8 cellular contexts compared by ENCODE assay signal in genomic region chr6:32971581-32972352, GRCh38. TPM values are rescaled to one million over a fixed set of nuclear protein-coding genes. Genes with fewer than 3 reads are reported as not detected.
DNase-seq lines count a peak whose midpoint lies in the region; ATAC-seq and TF ChIP-seq lines count a peak whose summit lies in the region.

No MANE protein-coding gene starts in this region.

- H4K20me1 ChIP-seq in fibroblast of lung (ENCODE audit: control insufficient read depth, extremely low read depth, insufficient read depth, low read length): peaks cover 22% of the 10 kb centered on the region

- H3K27me3 Mint-ChIP-seq in activated T-helper 2 cell treated with anti-CD3 and anti-CD28 coated beads, Interferon-gamma antibody, Interleukin-2, Interleukin-4, amounts not matched to agents 10 μg/mL and 5 μg/mL and 100 μg/mL, durations not matched to agents 14 hours and 24 hours and 36 hours (ENCODE audit: low read depth): no peaks in the 10 kb centered on the region
- peaks cover 0 to 5% (median 0%) of the 10 kb centered on the region in 5 donors for H3K27me3 Mint-ChIP-seq in naive thymus-derived CD4-positive, alpha-beta T cell
- no peaks in the 10 kb centered on the region for H3K27me3 Mint-ChIP-seq in stimulated activated memory B cell treated with anti-CD40 and anti-IgM and Interleukin-4, amounts not matched to agents 10 μg/mL and 1 μg/mL and 100 μg/mL, for 72 hours

- H3K4me3 ChIP-seq in LNCaP clone FGC (ENCODE audit: low read depth, low read length) (peak overlapping the region; percentile 96), fibroblast of lung (replicated peaks in 1 of 4; ENCODE audit: control extremely low read depth in 1 of 4, insufficient read depth in 1 of 4, low read depth in 3 of 4, low read length in 4 of 4) (peak overlapping the region; percentile 61 to 100 (median 98))
- H3K4me3 ChIP-seq in naive thymus-derived CD4-positive, alpha-beta T cell (ENCODE audit: low read length): peak overlapping the region; percentile 98

- H3K4me2 ChIP-seq in fibroblast of lung (ENCODE audit: extremely low read depth, insufficient read depth, low read length): peak overlapping the region; percentile 89

- H3K27ac Mint-ChIP-seq in activated T-helper 2 cell treated with anti-CD3 and anti-CD28 coated beads, Interferon-gamma antibody, Interleukin-2, Interleukin-4, amounts not matched to agents 10 μg/mL and 5 μg/mL and 100 μg/mL, durations not matched to agents 14 hours and 24 hours and 36 hours: peak overlapping the region; percentile 98
- H3K27ac Mint-ChIP-seq in naive thymus-derived CD4-positive, alpha-beta T cell: peak overlapping the region; percentile 78 to 100 (median 99)
- peak overlapping the region; percentile 99 for H3K27ac Mint-ChIP-seq in stimulated activated memory B cell treated with anti-CD40 and anti-IgM and Interleukin-4, amounts not matched to agents 10 μg/mL and 1 μg/mL and 100 μg/mL, for 72 hours

- H3K4me3 Mint-ChIP-seq in activated T-helper 2 cell treated with anti-CD3 and anti-CD28 coated beads, Interferon-gamma antibody, Interleukin-2, Interleukin-4, amounts not matched to agents 10 μg/mL and 5 μg/mL and 100 μg/mL, durations not matched to agents 14 hours and 24 hours and 36 hours (ENCODE audit: low read depth): peak overlapping the region; percentile 94
- H3K4me3 Mint-ChIP-seq in naive thymus-derived CD4-positive, alpha-beta T cell: peak overlapping the region; percentile 89 to 100 (median 98)
- peak overlapping the region; percentile 89 for H3K4me3 Mint-ChIP-seq in stimulated activated memory B cell treated with anti-CD40 and anti-IgM and Interleukin-4, amounts not matched to agents 10 μg/mL and 1 μg/mL and 100 μg/mL, for 72 hours

- H3K9me3 ChIP-seq in fibroblast of lung (ENCODE audit: control insufficient read depth, insufficient read depth, low read depth, low read length): no peaks in the 10 kb centered on the region
- no peaks in the 10 kb centered on the region for H3K9me3 ChIP-seq in naive thymus-derived CD4-positive, alpha-beta T cell (ENCODE audit: control insufficient read depth in 2 of 3, low read length in 3 of 3)

- no peaks in the 10 kb centered on the region for H3K27me3 ChIP-seq in fibroblast of lung (ENCODE audit: control insufficient read depth, insufficient read depth, low read length)
- no peaks in the 10 kb centered on the region for H3K27me3 ChIP-seq in naive thymus-derived CD4-positive, alpha-beta T cell (ENCODE audit: control insufficient read depth in 2 of 2, insufficient read depth in 2 of 2, low read length in 2 of 2)

- TF ChIP-seq CTCF in LNCaP clone FGC (IDR thresholded peaks at IDR 0.05; ENCODE audit: control insufficient read depth, extremely low read depth, insufficient read depth) (no peak), fibroblast of lung (conservative IDR thresholded peaks at IDR 0.05 in 1 of 2, IDR thresholded peaks at IDR 0.05 in 1 of 2; ENCODE audit: low read depth in 1 of 2, low read length in 2 of 2) (no peak)

- CTCF ChIA-PET in naive thymus-derived CD4-positive, alpha-beta T cell (lab: Charles Lee): interaction anchor here (0.7 to 14.2 kb wide), 18 partner anchors 9 to 1195 kb away, joined by 3 to 229 read pairs (median 6); partner anchors contain the start of genes HLA-DMA, HLA-DMB, PSMB8 and PSMB9

- no peak overlapping the region for H2AFZ ChIP-seq in fibroblast of lung (ENCODE audit: low read length)

- peaks cover 10% of the 10 kb centered on the region for H3K4me1 ChIP-seq in fibroblast of lung (ENCODE audit: control insufficient read depth, extremely low read depth, insufficient read depth, low read length)
- H3K4me1 ChIP-seq in naive thymus-derived CD4-positive, alpha-beta T cell (ENCODE audit: control insufficient read depth in 2 of 2, insufficient read depth in 2 of 2, low read length in 2 of 2): peaks cover 26 to 32% of the 10 kb centered on the region in 2 donors

- H3K36me3 ChIP-seq in fibroblast of lung (ENCODE audit: control insufficient read depth, insufficient read depth, low read length): peaks cover 27% of the 10 kb centered on the region
- peaks cover 24 to 45% (median 25%) of the 10 kb centered on the region in 3 experiments for H3K36me3 ChIP-seq in naive thymus-derived CD4-positive, alpha-beta T cell (ENCODE audit: control insufficient read depth in 2 of 3, insufficient read depth in 3 of 3, low read length in 3 of 3)

- peak; percentile 73 for ATAC-seq in naive thymus-derived CD4-positive, alpha-beta T cell
- peak; percentile 74 for ATAC-seq in stimulated activated memory B cell treated with anti-CD40 and anti-IgM and Interleukin-4, amounts not matched to agents 10 μg/mL and 1 μg/mL and 100 μg/mL, for 72 hours

- peaks cover 28% of the 10 kb centered on the region for H3K4me1 Mint-ChIP-seq in activated T-helper 2 cell treated with anti-CD3 and anti-CD28 coated beads, Interferon-gamma antibody, Interleukin-2, Interleukin-4, amounts not matched to agents 10 μg/mL and 5 μg/mL and 100 μg/mL, durations not matched to agents 14 hours and 24 hours and 36 hours (ENCODE audit: low read depth)
- H3K4me1 Mint-ChIP-seq in naive thymus-derived CD4-positive, alpha-beta T cell: peaks cover 31 to 47% (median 40%) of the 10 kb centered on the region in 7 donors
- peaks cover 37% of the 10 kb centered on the region for H3K4me1 Mint-ChIP-seq in stimulated activated memory B cell treated with anti-CD40 and anti-IgM and Interleukin-4, amounts not matched to agents 10 μg/mL and 1 μg/mL and 100 μg/mL, for 72 hours

- peaks cover 55% of the 10 kb centered on the region for H3K79me2 ChIP-seq in fibroblast of lung (ENCODE audit: control insufficient read depth, insufficient read depth, low read length)

- no peaks in the 10 kb centered on the region for H3K9me3 Mint-ChIP-seq in activated T-helper 2 cell treated with anti-CD3 and anti-CD28 coated beads, Interferon-gamma antibody, Interleukin-2, Interleukin-4, amounts not matched to agents 10 μg/mL and 5 μg/mL and 100 μg/mL, durations not matched to agents 14 hours and 24 hours and 36 hours
- peaks cover 0 to 22% (median 0%) of the 10 kb centered on the region in 11 donors for H3K9me3 Mint-ChIP-seq in naive thymus-derived CD4-positive, alpha-beta T cell
- H3K9me3 Mint-ChIP-seq in stimulated activated memory B cell treated with anti-CD40 and anti-IgM and Interleukin-4, amounts not matched to agents 10 μg/mL and 1 μg/mL and 100 μg/mL, for 72 hours: no peaks in the 10 kb centered on the region

- POLR2A ChIA-PET in naive thymus-derived CD4-positive, alpha-beta T cell (lab: Charles Lee): interaction anchor here (0.5 to 25.6 kb wide), 76 partner anchors 3 to 1774 kb away, joined by 3 to 638 read pairs (median 4); partner anchors contain the start of genes ABHD16A, ATF6B, B3GALT4 and BAG6

- intact Hi-C loops in activated T-helper 2 cell treated with anti-CD3 and anti-CD28 coated beads, Interferon-gamma antibody, Interleukin-2, Interleukin-4, amounts not matched to agents 10 μg/mL and 5 μg/mL and 100 μg/mL, durations not matched to agents 14 hours and 24 hours and 36 hours (cut with micrococcal nuclease): loop anchor here (1.0 to 5.0 kb wide), 9 partner anchors 77 to 794 kb away; partner anchors contain the start of genes AGPAT1, PHF1, PSMB8 and RNF5
- intact Hi-C loops in naive thymus-derived CD4-positive, alpha-beta T cell (cut with micrococcal nuclease): loop anchor here (1.0 to 5.0 kb wide), 17 partner anchors 13 to 1614 kb away; partner anchors contain the start of genes CLIC1 (in 2 of the 2), PSMB8 (in 2 of the 2), TAP1 (in 2 of the 2) and ATF6B (in 1 of the 2)

- DNase-seq in ELF-1 (ENCODE audit: low read depth, low spot score) (peak; percentile 100), H4 (ENCODE audit: low spot score) (peak; percentile 99), LNCaP clone FGC (ENCODE audit: low read depth) (peak; percentile 100), RPMI8226 (peak; percentile 99), fibroblast of lung (ENCODE audit: low read depth in 2 of 2) (peak; percentile 100)
- peak; percentile 99 for DNase-seq in activated T-helper 2 cell treated with anti-CD3 and anti-CD28 coated beads, Interferon-gamma antibody, Interleukin-2, Interleukin-4, amounts not matched to agents 10 μg/mL and 5 μg/mL and 100 μg/mL, durations not matched to agents 14 hours and 24 hours and 36 hours (ENCODE audit: low spot score)
- peak; percentile 99 to 100 (median 100) for DNase-seq in naive thymus-derived CD4-positive, alpha-beta T cell

- peak overlapping the region; percentile 97 for H3K9ac ChIP-seq in fibroblast of lung (ENCODE audit: insufficient read depth, low read length)

- peaks cover 68% of the 10 kb centered on the region for H3K36me3 Mint-ChIP-seq in activated T-helper 2 cell treated with anti-CD3 and anti-CD28 coated beads, Interferon-gamma antibody, Interleukin-2, Interleukin-4, amounts not matched to agents 10 μg/mL and 5 μg/mL and 100 μg/mL, durations not matched to agents 14 hours and 24 hours and 36 hours (ENCODE audit: low read depth)
- peaks cover 10 to 63% (median 31%) of the 10 kb centered on the region in 5 donors for H3K36me3 Mint-ChIP-seq in naive thymus-derived CD4-positive, alpha-beta T cell
- H3K36me3 Mint-ChIP-seq in stimulated activated memory B cell treated with anti-CD40 and anti-IgM and Interleukin-4, amounts not matched to agents 10 μg/mL and 1 μg/mL and 100 μg/mL, for 72 hours: peaks cover 73% of the 10 kb centered on the region

- H3K27ac ChIP-seq in fibroblast of lung (ENCODE audit: insufficient read depth, low read length): peak overlapping the region; percentile 100
- H3K27ac ChIP-seq in naive thymus-derived CD4-positive, alpha-beta T cell (ENCODE audit: low read depth, low read length): peak overlapping the region; percentile 94

RNA-seq across cellular contexts. Expression of gene BRD2, which starts 3.4 kb away (rescaled TPM):
- total RNA-seq in H4 (2014; rRNA removed; shearing (Covaris generic)): 52.2 and 57.6 TPM in 2 replicates
- total RNA-seq in activated T-helper 2 cell treated with anti-CD3 and anti-CD28 coated beads, Interferon-gamma antibody, Interleukin-2, Interleukin-4, amounts not matched to agents 10 μg/mL and 5 μg/mL and 100 μg/mL, durations not matched to agents 14 hours and 24 hours and 36 hours: 295 and 306 TPM in 2 replicates
- 59.3 and 75.6 TPM in 2 replicates for total RNA-seq in fibroblast of lung
- polyA plus RNA-seq in fibroblast of lung: 126 and 154 TPM in 2 replicates
- polyA plus RNA-seq in fibroblast of lung (2012): 97.2 and 108 TPM in 2 replicates
- 103 and 130 TPM in 2 replicates for polyA minus RNA-seq in fibroblast of lung (ENCODE audit: low replicate concordance)
- 100 to 1,000 TPM; 275 to 391 (median 360) TPM for total RNA-seq in naive thymus-derived CD4-positive, alpha-beta T cell
- polyA plus RNA-seq in naive thymus-derived CD4-positive, alpha-beta T cell: 10 to 100 TPM; 33.4 to 82.6 TPM

RNA-seq across cellular contexts. Expression of gene HLA-DMA, which starts 18.9 kb away (rescaled TPM):
- 10.3 and 13.0 TPM in 2 replicates for total RNA-seq in H4 (2014; rRNA removed; shearing (Covaris generic))
- total RNA-seq in activated T-helper 2 cell treated with anti-CD3 and anti-CD28 coated beads, Interferon-gamma antibody, Interleukin-2, Interleukin-4, amounts not matched to agents 10 μg/mL and 5 μg/mL and 100 μg/mL, durations not matched to agents 14 hours and 24 hours and 36 hours: 15.9 and 19.0 TPM in 2 replicates
- total RNA-seq in fibroblast of lung: 9.8 and 12.1 TPM in 2 replicates
- 3.7 and 7.1 TPM in 2 replicates for polyA plus RNA-seq in fibroblast of lung
- polyA plus RNA-seq in fibroblast of lung (2012): 6.0 and 13.7 TPM in 2 replicates
- polyA minus RNA-seq in fibroblast of lung (ENCODE audit: low replicate concordance): 4.1 and 20.2 TPM in 2 replicates
- total RNA-seq in naive thymus-derived CD4-positive, alpha-beta T cell: 100 to 1,000 TPM in 1 of 5 experiments, 10 to 100 TPM in 4; 12.5 to 120 (median 29.6) TPM
- polyA plus RNA-seq in naive thymus-derived CD4-positive, alpha-beta T cell: 10 to 100 TPM; 19.3 to 25.6 TPM

RNA-seq across cellular contexts. Expression of gene HLA-DMB, which starts 30.9 kb away (rescaled TPM):
- 4.5 and 4.6 TPM in 2 replicates for total RNA-seq in H4 (2014; rRNA removed; shearing (Covaris generic))
- total RNA-seq in activated T-helper 2 cell treated with anti-CD3 and anti-CD28 coated beads, Interferon-gamma antibody, Interleukin-2, Interleukin-4, amounts not matched to agents 10 μg/mL and 5 μg/mL and 100 μg/mL, durations not matched to agents 14 hours and 24 hours and 36 hours: 1.3 and 1.4 TPM in 2 replicates
- total RNA-seq in fibroblast of lung: 0.51 and 0.83 TPM in 2 replicates
- 0.28 TPM in 2 replicates for polyA plus RNA-seq in fibroblast of lung
- polyA plus RNA-seq in fibroblast of lung (2012): 0.09 and 0.15 TPM in 2 replicates
- not detected in 2 replicates for polyA minus RNA-seq in fibroblast of lung (ENCODE audit: low replicate concordance)
- total RNA-seq in naive thymus-derived CD4-positive, alpha-beta T cell: 10 to 100 TPM in 2 of 5 experiments, 1 to 10 TPM in 3; 7.8 to 82.5 (median 9.1) TPM
- polyA plus RNA-seq in naive thymus-derived CD4-positive, alpha-beta T cell: 10 to 100 TPM in 1 of 2 donors, 1 to 10 TPM in 1; 8.2 to 11.9 TPM

RNA-seq across cellular contexts. Expression of gene HLA-DOA, which starts 37.6 kb away (rescaled TPM):
- total RNA-seq in H4 (2014; rRNA removed; shearing (Covaris generic)): 0.14 TPM in 1 of 2 replicates, not detected in the other
- 0.28 and 0.37 TPM in 2 replicates for total RNA-seq in activated T-helper 2 cell treated with anti-CD3 and anti-CD28 coated beads, Interferon-gamma antibody, Interleukin-2, Interleukin-4, amounts not matched to agents 10 μg/mL and 5 μg/mL and 100 μg/mL, durations not matched to agents 14 hours and 24 hours and 36 hours
- total RNA-seq in fibroblast of lung: not detected in 2 replicates
- not detected in 2 replicates for polyA plus RNA-seq in fibroblast of lung
- not detected in 2 replicates for polyA plus RNA-seq in fibroblast of lung (2012)
- not detected in 2 replicates for polyA minus RNA-seq in fibroblast of lung (ENCODE audit: low replicate concordance)
- total RNA-seq in naive thymus-derived CD4-positive, alpha-beta T cell: 10 to 100 TPM in 1 of 5 experiments, 1 to 10 TPM in 4; 3.0 to 10.5 (median 5.4) TPM
- 1 to 10 TPM; 4.6 to 6.7 TPM for polyA plus RNA-seq in naive thymus-derived CD4-positive, alpha-beta T cell

Comparison
In these comparisons a context has a peak if more than half of its experiments do, and no peak if none do; other contexts are left out.
1. Peak in every context shown above with its lines: DNase-seq, ATAC-seq, H3K4me3 ChIP-seq and H3K27ac ChIP-seq.